37 cellular contexts compared by ENCODE assay signal in genomic region chr17:81112461-81112860, GRCh38. TPM values are rescaled to one million over a fixed set of nuclear protein-coding genes. Genes with fewer than 3 reads are reported as not detected.
"Had no signal": no experiment of that assay in that cellular context is flagged by ENCODE, and none has a peak within 500 bp of the region (broad histone marks: within the 10 kb centered on the region; RNA-seq: fewer than 3 reads in every experiment).

No MANE protein-coding gene starts in this region.

- DNase-seq: activated B cell treated with CpG ODN at 0.5 μM for 24 hours; activated CD4-positive, alpha-beta memory T cell treated with anti-CD3 and anti-CD28 coated beads for 36 hours; activated CD4-positive, alpha-beta T cell treated with anti-CD3 and anti-CD28 coated beads for 4 hours; activated CD4-positive, alpha-beta T cell treated with anti-CD3 and anti-CD28 coated beads, Interleukin-2, amount 10 ng/mL, durations not matched to agents 24 days and 14 days; activated CD4-positive, alpha-beta T cell treated with anti-CD3 and anti-CD28 coated beads, Interleukin-2, amount 50 U/mL, for 1 hour; activated CD4-positive, alpha-beta T cell treated with anti-CD3 and anti-CD28 coated beads, Interleukin-2, amount 50 U/mL, for 4 hours; activated CD4-positive, CD25-positive, alpha-beta regulatory T cell treated with anti-CD3 and anti-CD28 coated beads, Interleukin-2, amount 50 U/mL, for 72 hours; activated CD8-positive, alpha-beta memory T cell treated with anti-CD3 and anti-CD28 coated beads, Interleukin-2, amount 50 U/mL, for 4 hours; activated CD8-positive, alpha-beta T cell treated with anti-CD3 and anti-CD28 coated beads for 36 hours; activated effector memory CD4-positive, alpha-beta T cell treated with anti-CD3 and anti-CD28 coated beads, Interleukin-2, amount 50 U/mL, for 16 hours; activated gamma-delta T cell treated with Interleukin-2 at 50 U/mL for 16 hours; activated naive CD4-positive, alpha-beta T cell; activated naive CD4-positive, alpha-beta T cell treated with anti-CD3 and anti-CD28 coated beads for 36 hours; activated naive CD4-positive, alpha-beta T cell treated with anti-CD3 and anti-CD28 coated beads, Interleukin-2, amount 50 U/mL, for 16 hours; activated naive CD8-positive, alpha-beta T cell treated with anti-CD3 and anti-CD28 coated beads for 36 hours; activated T-cell treated with anti-CD3 and anti-CD28 coated beads for 4 hours; activated T-cell treated with anti-CD3 and anti-CD28 coated beads, Interleukin-2, amount 50 U/mL, for 1 hour; activated T-cell treated with anti-CD3 and anti-CD28 coated beads, Interleukin-2, amount 50 U/mL, for 4 hours; activated T-cell treated with anti-CD3 and anti-CD28 coated beads, Interleukin-2, amount 50 U/mL, for 72 hours; amniotic stem cell; aorta; brain microvascular endothelial cell; caudate nucleus; cerebellar nuclear complex; T-helper 1 cell; T-helper 2 cell; T-helper 9 cell had no signal

- H3K4me3 ChIP-seq: adrenal gland, body of pancreas, breast epithelium had no signal

- ATAC-seq: activated CD8-positive, alpha-beta T cell treated with anti-CD3 and anti-CD28 coated beads for 36 hours; activated naive CD4-positive, alpha-beta T cell treated with anti-CD3 and anti-CD28 coated beads, Interleukin-2, amount 50 U/mL, for 72 hours; activated T-cell treated with anti-CD3 and anti-CD28 coated beads, Interleukin-2, amount 50 U/mL, for 4 hours; activated T-cell treated with anti-CD3 and anti-CD28 coated beads, Interleukin-2, amount 50 U/mL, for 72 hours; activated T-helper 17 cell treated with anti-CD3 and anti-CD28 coated beads, Interleukin-2, amount 50 U/mL, for 72 hours; body of pancreas had no signal

- H3K4me1 ChIP-seq: body of pancreas, breast epithelium had no signal

- H3K9me3 ChIP-seq: adrenal gland, body of pancreas, breast epithelium had no signal

- H3K36me3 ChIP-seq: adrenal gland, brain microvascular endothelial cell, breast epithelium had no signal

- H3K27ac ChIP-seq: body of pancreas, brain microvascular endothelial cell, breast epithelium, VCaP had no signal

- H3K27me3 ChIP-seq: adrenal gland, body of pancreas, brain microvascular endothelial cell, breast epithelium had no signal

RNA-seq across cellular contexts. Expression of gene PVALEF, which starts 52.8 kb away (rescaled TPM):
- total RNA-seq: activated B cell treated with CpG ODN at 0.5 μM for 24 hours; activated CD4-positive, alpha-beta memory T cell treated with anti-CD3 and anti-CD28 coated beads for 36 hours; activated CD4-positive, alpha-beta T cell treated with anti-CD3 and anti-CD28 coated beads, Interleukin-2, amount 10 ng/mL, durations not matched to agents 24 days and 14 days; activated CD8-positive, alpha-beta memory T cell treated with anti-CD3 and anti-CD28 coated beads for 36 hours; activated CD8-positive, alpha-beta T cell treated with anti-CD3 and anti-CD28 coated beads for 36 hours; activated naive CD4-positive, alpha-beta T cell treated with anti-CD3 and anti-CD28 coated beads for 36 hours; activated naive CD4-positive, alpha-beta T cell treated with anti-CD3 and anti-CD28 coated beads, Interleukin-2, amount 50 U/mL, for 72 hours; activated naive CD8-positive, alpha-beta T cell treated with anti-CD3 and anti-CD28 coated beads for 36 hours; activated T-cell treated with anti-CD3 and anti-CD28 coated beads, Interleukin-2, amount 50 U/mL, for 4 hours; activated T-cell treated with anti-CD3 and anti-CD28 coated beads, Interleukin-2, amount 50 U/mL, for 72 hours; activated T-helper 1 cell treated with anti-CD3 and anti-CD28 coated beads, Interleukin-12 subunit alpha, Interleukin-12 subunit beta, Interleukin-2, Interleukin-4 antibody, amounts not matched to agents 30 ng/mL and 10 ng/mL and 1 ng/mL, durations not matched to agents 14 hours and 24 hours and 36 hours; activated T-helper 17 cell treated with anti-CD3 and anti-CD28 coated beads, Interleukin-2, amount 50 U/mL, for 72 hours; adrenal gland; aorta; astrocyte; body of pancreas; breast epithelium; chondrocyte had no signal
- polyA plus RNA-seq: adrenal gland, aorta had no signal
